ENCODE assay signal across 7 cellular contexts in genomic region chr10:11823122-11823988, GRCh38. TPM values are rescaled to one million over a fixed set of nuclear protein-coding genes. Genes with fewer than 3 reads are reported as not detected.
A peak's percentile ranks its signal among the peaks of the same experiment; 100 is the strongest.
DNase-seq lines count a peak whose midpoint lies in the region; ATAC-seq and TF ChIP-seq lines count a peak whose summit lies in the region.

Gene PROSER2 (plus strand): TSS chr10:11823356. CDS start chr10:11852078, 28,722 bp downstream.

- no peaks in the 10 kb centered on the region for H3K36me3 ChIP-seq in muscle layer of duodenum (ENCODE audit: control insufficient read depth in 1 of 2, insufficient read depth in 2 of 2, low read length in 2 of 2)
- no peaks in the 10 kb centered on the region for H3K36me3 ChIP-seq in thyroid gland

- H3K4me1 ChIP-seq in muscle layer of duodenum (ENCODE audit: control insufficient read depth in 1 of 2, insufficient read depth in 2 of 2, low read length in 2 of 2) (peaks cover 0 to 10% of the 10 kb centered on the region in 2 donors), thyroid gland (peaks cover 9 to 12% of the 10 kb centered on the region in 2 donors)

- H3K9me3 ChIP-seq in muscle layer of duodenum (ENCODE audit: control insufficient read depth in 1 of 2, low read length in 2 of 2) = no peaks in the 10 kb centered on the region
- H3K9me3 ChIP-seq in thyroid gland = no peaks in the 10 kb centered on the region

- H3K27ac ChIP-seq in muscle layer of duodenum (ENCODE audit: low read length) (no peak within 1 kb of the TSS), thyroid gland (peak within 1 kb of the TSS; percentile 31 to 88 (median 75))

- TF ChIP-seq CTCF in LNCaP clone FGC (IDR thresholded peaks at IDR 0.05; ENCODE audit: control insufficient read depth, extremely low read depth, insufficient read depth) (peak; percentile 1; the same call in 1 of the 2 replicates), epithelial cell of esophagus (IDR thresholded peaks at IDR 0.05; ENCODE audit: insufficient read depth, low read depth, low read length, missing control alignments) (no peak), thyroid gland (IDR thresholded peaks at IDR 0.05) (peak in 2 of 6 experiments; percentile 0 to 10)

- intact Hi-C loops in thyroid gland (cut with DNase I) = no loop called here

- WGBS in thyroid gland, 2 donors = 0 to 4% methylated on average over 15 to 20 of the region's 114 CpGs

- ATAC-seq in GM18519 (IDR thresholded peaks at IDR 0.05; ENCODE audit: low FRiP score, unreplicated experiment) (peak; percentile 68), HG03280 (IDR thresholded peaks at IDR 0.05; ENCODE audit: unreplicated experiment) (no peak)

- TF ChIP-seq POLR2A in thyroid gland (IDR thresholded peaks at IDR 0.05) = peak; percentile 52 to 88

- H3K27me3 ChIP-seq in muscle layer of duodenum (ENCODE audit: low read depth, low read length) = peaks cover 4% of the 10 kb centered on the region
- no peaks in the 10 kb centered on the region for H3K27me3 ChIP-seq in thyroid gland

- peak within 1 kb of the TSS; percentile 74 for H3K4me3 ChIP-seq in LNCaP clone FGC (ENCODE audit: low read depth, low read length)
- H3K4me3 ChIP-seq in epithelial cell of esophagus (ENCODE audit: low read length) = peak within 1 kb of the TSS; percentile 56
- peak within 1 kb of the TSS; percentile 37 to 70 for H3K4me3 ChIP-seq in muscle layer of duodenum (ENCODE audit: low read depth in 1 of 2, low read length in 2 of 2)
- peak within 1 kb of the TSS; percentile 69 to 91 (median 81) for H3K4me3 ChIP-seq in thyroid gland (replicated peaks in 1 of 3)

- DNase-seq in LNCaP clone FGC (ENCODE audit: low read depth) (no peak), epithelial cell of esophagus (ENCODE audit: low read depth) (peak; percentile 79), thyroid gland (peak; percentile 53 to 63)
- DNase-seq in activated CD4-positive, alpha-beta T cell treated with anti-CD3 and anti-CD28 coated beads, Interleukin-2, amount 50 U/mL, for 4 hours = peak; percentile 5 to 20

RNA-seq across cellular contexts. Expression of gene PROSER2, which starts in this region (rescaled TPM):
- 10 to 100 TPM; 11.5 to 19.8 (median 13.4) TPM for total RNA-seq in thyroid gland
